1 cellular context compared by ENCODE assay signal in genomic region chr21:43782741-43783700, GRCh38.
TF ChIP-seq lines count a peak whose summit lies in the region.

No MANE protein-coding gene starts in this region.

TF ChIP-seq in HepG2, 621 proteins besides CTCF, POLR2A, EP300 and RAD21 (continued from another document and continues in another):
- TF ChIP-seq, protein P1, sequence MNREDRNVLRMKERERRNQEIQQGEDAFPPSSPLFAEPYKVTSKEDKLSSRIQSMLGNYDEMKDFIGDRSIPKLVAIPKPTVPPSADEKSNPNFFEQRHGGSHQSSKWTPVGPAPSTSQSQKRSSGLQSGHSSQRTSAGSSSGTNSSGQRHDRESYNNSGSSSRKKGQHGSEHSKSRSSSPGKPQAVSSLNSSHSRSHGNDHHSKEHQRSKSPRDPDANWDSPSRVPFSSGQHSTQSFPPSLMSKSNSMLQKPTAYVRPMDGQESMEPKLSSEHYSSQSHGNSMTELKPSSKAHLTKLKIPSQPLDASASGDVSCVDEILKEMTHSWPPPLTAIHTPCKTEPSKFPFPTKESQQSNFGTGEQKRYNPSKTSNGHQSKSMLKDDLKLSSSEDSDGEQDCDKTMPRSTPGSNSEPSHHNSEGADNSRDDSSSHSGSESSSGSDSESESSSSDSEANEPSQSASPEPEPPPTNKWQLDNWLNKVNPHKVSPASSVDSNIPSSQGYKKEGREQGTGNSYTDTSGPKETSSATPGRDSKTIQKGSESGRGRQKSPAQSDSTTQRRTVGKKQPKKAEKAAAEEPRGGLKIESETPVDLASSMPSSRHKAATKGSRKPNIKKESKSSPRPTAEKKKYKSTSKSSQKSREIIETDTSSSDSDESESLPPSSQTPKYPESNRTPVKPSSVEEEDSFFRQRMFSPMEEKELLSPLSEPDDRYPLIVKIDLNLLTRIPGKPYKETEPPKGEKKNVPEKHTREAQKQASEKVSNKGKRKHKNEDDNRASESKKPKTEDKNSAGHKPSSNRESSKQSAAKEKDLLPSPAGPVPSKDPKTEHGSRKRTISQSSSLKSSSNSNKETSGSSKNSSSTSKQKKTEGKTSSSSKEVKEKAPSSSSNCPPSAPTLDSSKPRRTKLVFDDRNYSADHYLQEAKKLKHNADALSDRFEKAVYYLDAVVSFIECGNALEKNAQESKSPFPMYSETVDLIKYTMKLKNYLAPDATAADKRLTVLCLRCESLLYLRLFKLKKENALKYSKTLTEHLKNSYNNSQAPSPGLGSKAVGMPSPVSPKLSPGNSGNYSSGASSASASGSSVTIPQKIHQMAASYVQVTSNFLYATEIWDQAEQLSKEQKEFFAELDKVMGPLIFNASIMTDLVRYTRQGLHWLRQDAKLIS (CRISPR knock-in tag; IDR thresholded peaks at IDR 0.05) = no peak
- TF ChIP-seq, protein P2, sequence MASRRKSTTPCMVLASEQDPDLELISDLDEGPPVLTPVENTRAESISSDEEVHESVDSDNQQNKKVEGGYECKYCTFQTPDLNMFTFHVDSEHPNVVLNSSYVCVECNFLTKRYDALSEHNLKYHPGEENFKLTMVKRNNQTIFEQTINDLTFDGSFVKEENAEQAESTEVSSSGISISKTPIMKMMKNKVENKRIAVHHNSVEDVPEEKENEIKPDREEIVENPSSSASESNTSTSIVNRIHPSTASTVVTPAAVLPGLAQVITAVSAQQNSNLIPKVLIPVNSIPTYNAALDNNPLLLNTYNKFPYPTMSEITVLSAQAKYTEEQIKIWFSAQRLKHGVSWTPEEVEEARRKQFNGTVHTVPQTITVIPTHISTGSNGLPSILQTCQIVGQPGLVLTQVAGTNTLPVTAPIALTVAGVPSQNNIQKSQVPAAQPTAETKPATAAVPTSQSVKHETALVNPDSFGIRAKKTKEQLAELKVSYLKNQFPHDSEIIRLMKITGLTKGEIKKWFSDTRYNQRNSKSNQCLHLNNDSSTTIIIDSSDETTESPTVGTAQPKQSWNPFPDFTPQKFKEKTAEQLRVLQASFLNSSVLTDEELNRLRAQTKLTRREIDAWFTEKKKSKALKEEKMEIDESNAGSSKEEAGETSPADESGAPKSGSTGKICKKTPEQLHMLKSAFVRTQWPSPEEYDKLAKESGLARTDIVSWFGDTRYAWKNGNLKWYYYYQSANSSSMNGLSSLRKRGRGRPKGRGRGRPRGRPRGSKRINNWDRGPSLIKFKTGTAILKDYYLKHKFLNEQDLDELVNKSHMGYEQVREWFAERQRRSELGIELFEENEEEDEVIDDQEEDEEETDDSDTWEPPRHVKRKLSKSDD (CRISPR knock-in tag; IDR thresholded peaks at IDR 0.05; ENCODE audit: low read depth) = no peak; the same call in 1 of the 2 replicates
- TF ChIP-seq, protein P3, sequence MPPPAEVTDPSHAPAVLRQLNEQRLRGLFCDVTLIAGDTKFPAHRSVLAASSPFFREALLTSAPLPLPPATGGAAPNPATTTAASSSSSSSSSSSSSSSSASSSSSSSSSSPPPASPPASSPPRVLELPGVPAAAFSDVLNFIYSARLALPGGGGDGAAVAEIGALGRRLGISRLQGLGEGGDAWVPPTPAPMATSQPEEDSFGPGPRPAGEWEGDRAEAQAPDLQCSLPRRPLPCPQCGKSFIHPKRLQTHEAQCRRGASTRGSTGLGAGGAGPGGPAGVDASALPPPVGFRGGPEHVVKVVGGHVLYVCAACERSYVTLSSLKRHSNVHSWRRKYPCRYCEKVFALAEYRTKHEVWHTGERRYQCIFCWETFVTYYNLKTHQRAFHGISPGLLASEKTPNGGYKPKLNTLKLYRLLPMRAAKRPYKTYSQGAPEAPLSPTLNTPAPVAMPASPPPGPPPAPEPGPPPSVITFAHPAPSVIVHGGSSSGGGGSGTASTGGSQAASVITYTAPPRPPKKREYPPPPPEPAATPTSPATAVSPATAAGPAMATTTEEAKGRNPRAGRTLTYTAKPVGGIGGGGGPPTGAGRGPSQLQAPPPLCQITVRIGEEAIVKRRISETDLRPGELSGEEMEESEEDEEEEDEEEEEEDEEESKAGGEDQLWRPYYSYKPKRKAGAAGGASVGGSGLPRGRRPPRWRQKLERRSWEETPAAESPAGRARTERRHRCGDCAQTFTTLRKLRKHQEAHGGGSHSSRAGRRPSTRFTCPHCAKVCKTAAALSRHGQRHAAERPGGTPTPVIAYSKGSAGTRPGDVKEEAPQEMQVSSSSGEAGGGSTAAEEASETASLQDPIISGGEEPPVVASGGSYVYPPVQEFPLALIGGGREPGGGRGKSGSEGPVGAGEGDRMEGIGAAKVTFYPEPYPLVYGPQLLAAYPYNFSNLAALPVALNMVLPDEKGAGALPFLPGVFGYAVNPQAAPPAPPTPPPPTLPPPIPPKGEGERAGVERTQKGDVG (CRISPR knock-in tag; IDR thresholded peaks at IDR 0.05; ENCODE audit: borderline replicate concordance) = 0 out of 2 replicates have a peak, but pooled peaks have one; percentile 64
- TF ChIP-seq MAX (IDR thresholded peaks at IDR 0.05) (peak; percentile 87), ZNF850 (CRISPR knock-in tag; conservative IDR thresholded peaks at IDR 0.05) (no peak), ZNF547 (CRISPR knock-in tag; IDR thresholded peaks at IDR 0.05) (no peak), SRSF4 (IDR thresholded peaks at IDR 0.05; ENCODE audit: low read depth, low read length, poor library complexity, severe bottlenecking) (no peak), ZNF275 (CRISPR knock-in tag; IDR thresholded peaks at IDR 0.05; ENCODE audit: borderline replicate concordance) (no peak), ZMYM2 (CRISPR knock-in tag; IDR thresholded peaks at IDR 0.05) (peak; percentile 76; the same call in 1 of the 2 replicates), ZKSCAN5 (CRISPR knock-in tag; IDR thresholded peaks at IDR 0.05) (no peak), ZNF691 (CRISPR knock-in tag; IDR thresholded peaks at IDR 0.05; ENCODE audit: borderline replicate concordance, low read depth) (no peak), TGIF2 (CRISPR knock-in tag; IDR thresholded peaks at IDR 0.05) (peak; percentile 69), HMGXB4 (CRISPR knock-in tag; IDR thresholded peaks at IDR 0.05; ENCODE audit: borderline replicate concordance in 1 of 2, low read depth in 1 of 2) (0 out of 4 replicates have a peak, but pooled peaks of 1 of the 2 experiments have one; percentile 17), RAD51 (IDR thresholded peaks at IDR 0.05; ENCODE audit: borderline replicate concordance) (no peak), PHF5A (CRISPR knock-in tag; IDR thresholded peaks at IDR 0.05; ENCODE audit: low read depth, unreplicated experiment) (peak; percentile 84), DZIP1 (CRISPR knock-in tag; IDR thresholded peaks at IDR 0.05) (no peak), ZFP41 (CRISPR knock-in tag; IDR thresholded peaks at IDR 0.05; ENCODE audit: borderline replicate concordance) (peak; percentile 53; the same call in 1 of the 2 replicates), SOX13 (IDR thresholded peaks at IDR 0.05) (peak; percentile 76), SOX13 (CRISPR knock-in tag; conservative IDR thresholded peaks at IDR 0.05 in 1 of 2, IDR thresholded peaks at IDR 0.05 in 1 of 2) (peak in 1 of 2 experiments; percentile 87; a peak in 2 of 4 replicates), ZNF24 (IDR thresholded peaks at IDR 0.05) (no peak), HNRNPL (IDR thresholded peaks at IDR 0.05; ENCODE audit: low read depth, low read length) (no peak), IRF9 (CRISPR knock-in tag; IDR thresholded peaks at IDR 0.05; ENCODE audit: borderline replicate concordance) (peak; percentile 57; the same call in 1 of the 2 replicates), ZNF605 (CRISPR knock-in tag; IDR thresholded peaks at IDR 0.05) (no peak; the same call in none of the 2 replicates), SRSF1 (optimal IDR thresholded peaks at IDR 0.05; ENCODE audit: low read depth, low read length) (no peak), ATF5 (CRISPR knock-in tag; IDR thresholded peaks at IDR 0.05; ENCODE audit: low read depth) (no peak), ZNF251 (CRISPR knock-in tag; IDR thresholded peaks at IDR 0.05) (no peak), ZNF816 (CRISPR knock-in tag; IDR thresholded peaks at IDR 0.05; ENCODE audit: borderline replicate concordance) (no peak), RFX5 (IDR thresholded peaks at IDR 0.05; ENCODE audit: low read depth, low read length) (no peak), ZNF607 (CRISPR knock-in tag; IDR thresholded peaks at IDR 0.05; ENCODE audit: borderline replicate concordance) (peak; percentile 81), NFIB (CRISPR knock-in tag; IDR thresholded peaks at IDR 0.05; ENCODE audit: borderline replicate concordance) (no peak), HDAC2 (CRISPR knock-in tag; IDR thresholded peaks at IDR 0.05) (peak; percentile 96), TEAD3 (CRISPR knock-in tag; optimal IDR thresholded peaks at IDR 0.05; ENCODE audit: borderline replicate concordance) (peak; percentile 82), ZBTB42 (CRISPR knock-in tag; IDR thresholded peaks at IDR 0.05) (no peak; the same call in 1 of the 2 replicates), MLLT10 (CRISPR knock-in tag; IDR thresholded peaks at IDR 0.05) (no peak), FOSL1 (CRISPR knock-in tag; IDR thresholded peaks at IDR 0.05; ENCODE audit: borderline replicate concordance) (no peak), HHEX (CRISPR knock-in tag; IDR thresholded peaks at IDR 0.05) (peak; percentile 13; the same call in 1 of the 2 replicates), SNAPC2 (CRISPR knock-in tag; IDR thresholded peaks at IDR 0.05) (peak; percentile 77; the same call in 1 of the 2 replicates)
- TF ChIP-seq, protein P4, sequence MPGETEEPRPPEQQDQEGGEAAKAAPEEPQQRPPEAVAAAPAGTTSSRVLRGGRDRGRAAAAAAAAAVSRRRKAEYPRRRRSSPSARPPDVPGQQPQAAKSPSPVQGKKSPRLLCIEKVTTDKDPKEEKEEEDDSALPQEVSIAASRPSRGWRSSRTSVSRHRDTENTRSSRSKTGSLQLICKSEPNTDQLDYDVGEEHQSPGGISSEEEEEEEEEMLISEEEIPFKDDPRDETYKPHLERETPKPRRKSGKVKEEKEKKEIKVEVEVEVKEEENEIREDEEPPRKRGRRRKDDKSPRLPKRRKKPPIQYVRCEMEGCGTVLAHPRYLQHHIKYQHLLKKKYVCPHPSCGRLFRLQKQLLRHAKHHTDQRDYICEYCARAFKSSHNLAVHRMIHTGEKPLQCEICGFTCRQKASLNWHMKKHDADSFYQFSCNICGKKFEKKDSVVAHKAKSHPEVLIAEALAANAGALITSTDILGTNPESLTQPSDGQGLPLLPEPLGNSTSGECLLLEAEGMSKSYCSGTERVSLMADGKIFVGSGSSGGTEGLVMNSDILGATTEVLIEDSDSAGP (CRISPR knock-in tag; IDR thresholded peaks at IDR 0.05; ENCODE audit: borderline replicate concordance) = peak; percentile 64
